Comparison of ENCODE assay signal across 33 cellular contexts in the genomic region with DNA sequence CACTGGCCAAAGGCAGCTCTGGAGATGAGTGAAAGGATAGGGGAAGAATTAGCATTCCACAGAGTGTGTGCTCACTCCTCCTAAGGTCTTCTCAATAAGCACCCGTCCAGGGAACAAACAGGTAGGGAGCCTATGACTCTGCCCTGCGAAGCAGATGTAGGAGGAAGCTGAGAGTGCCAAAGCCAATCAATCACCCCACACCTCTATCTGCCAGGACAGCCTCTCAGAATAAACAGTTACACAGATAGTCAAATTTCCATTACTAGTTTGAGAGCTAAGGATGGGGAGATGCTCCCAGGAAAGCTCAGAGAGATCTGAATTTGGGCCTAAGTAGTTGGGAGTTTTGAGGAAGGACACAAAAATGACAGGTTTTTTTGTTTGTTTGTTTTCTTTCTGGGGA. TPM values are rescaled to one million over a fixed set of nuclear protein-coding genes. Genes with fewer than 3 reads are reported as not detected.
"Had no signal": no experiment of that assay in that cellular context is flagged by ENCODE, and none has a peak within 500 bp of the region (broad histone marks: within the 10 kb centered on the region; RNA-seq: fewer than 3 reads in every experiment).

No MANE protein-coding gene starts in this region.

- H3K4me1 Mint-ChIP-seq: activated CD4-positive, alpha-beta T cell treated with anti-CD3 and anti-CD28 coated beads, Interleukin-2, amount 10 ng/mL, durations not matched to agents 24 days and 14 days had no signal

- H3K4me3 Mint-ChIP-seq: activated CD4-positive, alpha-beta T cell treated with anti-CD3 and anti-CD28 coated beads, Interleukin-2, amount 10 ng/mL, durations not matched to agents 24 days and 14 days; activated CD8-positive, alpha-beta T cell treated with anti-CD3 and anti-CD28 coated beads for 36 hours; activated naive CD4-positive, alpha-beta T cell treated with anti-CD3 and anti-CD28 coated beads, Interleukin-2, amount 10 ng/mL, durations not matched to agents 7 days and 5 days; activated naive CD8-positive, alpha-beta T cell treated with anti-CD3 and anti-CD28 coated beads, Interleukin-2, amount 10 ng/mL, durations not matched to agents 7 days and 5 days; activated T-helper 1 cell treated with anti-CD3 and anti-CD28 coated beads, Interleukin-12 subunit alpha, Interleukin-12 subunit beta, Interleukin-2, Interleukin-4 antibody, amounts not matched to agents 30 ng/mL and 10 ng/mL and 1 ng/mL, durations not matched to agents 14 hours and 24 hours and 36 hours had no signal

- H3K27me3 ChIP-seq: ascending aorta, cardiac muscle cell, MG63, Peyer's patch, SJCRH30 had no signal

- H3K9me3 ChIP-seq: ascending aorta, MG63, Peyer's patch, SJCRH30 had no signal

- H3K27ac ChIP-seq: cardiac muscle cell, Peyer's patch, RWPE1, SJCRH30, SK-N-MC, WERI-Rb-1 had no signal

- ATAC-seq: activated CD8-positive, alpha-beta T cell treated with anti-CD3 and anti-CD28 coated beads for 36 hours; PC-3 had no signal

- H3K9me3 Mint-ChIP-seq: activated CD4-positive, alpha-beta T cell treated with anti-CD3 and anti-CD28 coated beads, Interleukin-2, amount 10 ng/mL, durations not matched to agents 24 days and 14 days; activated CD8-positive, alpha-beta T cell treated with anti-CD3 and anti-CD28 coated beads for 36 hours; activated naive CD4-positive, alpha-beta T cell treated with anti-CD3 and anti-CD28 coated beads, Interleukin-2, amount 10 ng/mL, durations not matched to agents 7 days and 5 days; activated naive CD8-positive, alpha-beta T cell treated with anti-CD3 and anti-CD28 coated beads, Interleukin-2, amount 10 ng/mL, durations not matched to agents 7 days and 5 days; activated T-helper 1 cell treated with anti-CD3 and anti-CD28 coated beads, Interleukin-12 subunit alpha, Interleukin-12 subunit beta, Interleukin-2, Interleukin-4 antibody, amounts not matched to agents 30 ng/mL and 10 ng/mL and 1 ng/mL, durations not matched to agents 14 hours and 24 hours and 36 hours had no signal

- H3K27ac Mint-ChIP-seq: activated CD4-positive, alpha-beta T cell treated with anti-CD3 and anti-CD28 coated beads, Interleukin-2, amount 10 ng/mL, durations not matched to agents 24 days and 14 days; activated CD8-positive, alpha-beta T cell treated with anti-CD3 and anti-CD28 coated beads for 36 hours; activated naive CD4-positive, alpha-beta T cell treated with anti-CD3 and anti-CD28 coated beads, Interleukin-2, amount 10 ng/mL, durations not matched to agents 7 days and 5 days; activated naive CD8-positive, alpha-beta T cell treated with anti-CD3 and anti-CD28 coated beads, Interleukin-2, amount 10 ng/mL, durations not matched to agents 7 days and 5 days; activated T-helper 1 cell treated with anti-CD3 and anti-CD28 coated beads, Interleukin-12 subunit alpha, Interleukin-12 subunit beta, Interleukin-2, Interleukin-4 antibody, amounts not matched to agents 30 ng/mL and 10 ng/mL and 1 ng/mL, durations not matched to agents 14 hours and 24 hours and 36 hours had no signal

- H3K4me3 ChIP-seq: ascending aorta, cardiac muscle cell, MG63, Peyer's patch, SJCRH30, SK-N-MC had no signal

- H3K36me3 ChIP-seq: cardiac muscle cell had no signal

- DNase-seq: activated CD4-positive, alpha-beta T cell treated with anti-CD3 and anti-CD28 coated beads, Interleukin-2, amount 10 ng/mL, durations not matched to agents 24 days and 14 days; activated CD4-positive, alpha-beta T cell treated with anti-CD3 and anti-CD28 coated beads, Interleukin-2, amount 50 U/mL, for 4 hours; activated CD8-positive, alpha-beta T cell treated with anti-CD3 and anti-CD28 coated beads for 36 hours; activated naive CD4-positive, alpha-beta T cell treated with anti-CD3 and anti-CD28 coated beads, Interleukin-2, amount 10 ng/mL, durations not matched to agents 7 days and 5 days; activated naive CD8-positive, alpha-beta T cell treated with anti-CD3 and anti-CD28 coated beads, Interleukin-2, amount 10 ng/mL, durations not matched to agents 7 days and 5 days; activated T-cell treated with anti-CD3 and anti-CD28 coated beads, Interleukin-2, amount 50 U/mL, for 1 hour; amygdala; Kasumi-1; KG1; MG63; NCI-H1048; NCI-H1105 treated with DMSO at 0.1 percent for 48 hours; NCI-H1436; NCI-H1694; NCI-H1930; NCI-H2081 treated with DMSO at 0.1 percent for 48 hours; NCI-H226; NCI-H446 treated with DMSO at 0.1 percent for 48 hours; NCI-H524; NCI-H69; NCI-H82; NK-92 treated with Interleukin-12 subunit alpha and Interleukin-12 subunit beta, amount 100 ng/mL, for 24 hours; PC-3; Peyer's patch; SHP77; SJCRH30; T1000; WERI-Rb-1 had no signal

- H3K4me1 ChIP-seq: ascending aorta, Peyer's patch, SJCRH30 had no signal

RNA-seq across cellular contexts. Expression of a gene that starts 40.5 kb away (rescaled TPM):
- total RNA-seq: ascending aorta had no signal
- polyA plus RNA-seq: cardiac muscle cell had no signal
